Comparison of ENCODE assay signal across 8 cellular contexts in the genomic region with DNA sequence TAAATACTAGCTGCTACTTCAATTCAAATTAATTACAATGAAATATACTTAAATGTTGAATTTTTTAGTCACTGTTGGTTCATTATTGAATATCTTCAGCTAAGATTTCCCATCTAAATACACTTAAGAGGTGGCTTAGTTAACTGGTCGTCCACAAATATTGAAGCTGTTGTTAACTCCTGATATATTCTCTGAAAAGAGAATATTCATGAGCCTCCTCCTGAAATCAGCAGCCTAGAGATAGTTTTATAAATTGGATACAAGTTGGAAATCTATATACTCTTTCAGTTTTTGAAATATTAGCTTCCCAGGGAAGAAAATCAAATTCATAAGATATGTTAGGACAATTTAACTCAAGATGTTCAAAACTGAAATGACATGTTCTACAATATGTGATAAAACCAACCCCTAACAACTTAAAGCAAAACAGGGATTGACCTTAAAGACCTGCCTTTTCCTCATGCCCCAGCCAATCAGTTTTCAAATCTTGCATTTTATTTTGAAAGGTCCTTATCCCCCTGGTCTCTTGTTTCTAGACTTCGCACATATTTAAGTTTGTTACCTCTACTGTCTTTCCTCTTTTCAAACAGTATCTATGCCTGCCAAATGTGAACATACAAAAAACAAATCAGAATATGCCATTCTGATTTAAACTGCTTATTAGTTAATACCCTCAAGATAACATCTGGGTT.
A peak's percentile ranks its signal among the peaks of the same experiment; 100 is the strongest.
DNase-seq lines count a peak whose midpoint lies in the region; ATAC-seq, FAIRE-seq and TF ChIP-seq lines count a peak whose summit lies in the region.
"Not testable (repeated sequence)": the region's sequence is repeated elsewhere in the genome, so short reads cannot be mapped to it uniquely, and the experiment has no call there.

No MANE protein-coding gene starts in this region.

- peaks cover 11% of the 10 kb centered on the region; the same call in 2 of the 3 replicates for H3K36me3 Mint-ChIP-seq in GM23338 (ENCODE audit: low read depth)
- not testable (repeated sequence) for H3K36me3 Mint-ChIP-seq in activated B cell treated with CpG ODN at 0.5 μM for 24 hours (ENCODE audit: low read depth); activated T-cell treated with anti-CD3 and anti-CD28 coated beads, Interleukin-2, amount 50 U/mL, for 72 hours (ENCODE audit: insufficient read depth in 2 of 2); astrocyte (ENCODE audit: low read depth, unreplicated experiment); natural killer cell; stimulated activated naive B cell treated with anti-CD40 and anti-IgM and Interleukin-4, amounts not matched to agents 10 μg/mL and 1 μg/mL and 100 μg/mL, for 72 hours

- not testable (repeated sequence) for H3K9me2 ChIP-seq in GM23338 (ENCODE audit: insufficient read depth)

- not testable (repeated sequence) for TF ChIP-seq POLR2A in endothelial cell of umbilical vein (IDR thresholded peaks at IDR 0.05; ENCODE audit: low read depth, low read length)

- H3K36me3 ChIP-seq in A673 (ENCODE audit: insufficient read depth, low read length, poor library complexity, severe bottlenecking); GM23338 (ENCODE audit: insufficient read depth); astrocyte (ENCODE audit: insufficient read depth, low read length); endothelial cell of umbilical vein (ENCODE audit: control insufficient read depth in 2 of 2, extremely low read depth in 1 of 2, insufficient read depth in 2 of 2, low read length in 2 of 2): not testable (repeated sequence)

- FAIRE-seq in astrocyte (lab: Jason Lieb, UNC); endothelial cell of umbilical vein (lab: Jason Lieb, UNC): not testable (repeated sequence)

- H3K4me1 ChIP-seq in A673 (ENCODE audit: insufficient read depth, low read length, poor library complexity, severe bottlenecking) = peaks cover 17% of the 10 kb centered on the region
- not testable (repeated sequence) for H3K4me1 ChIP-seq in GM23338 (ENCODE audit: insufficient read depth); astrocyte (ENCODE audit: insufficient read depth, low read length); endothelial cell of umbilical vein (ENCODE audit: control insufficient read depth, extremely low read depth, insufficient read depth, low read length)

- H3K9me3 ChIP-seq in A673 (ENCODE audit: low read depth, low read length, poor library complexity, severe bottlenecking); astrocyte (ENCODE audit: insufficient read depth, low read depth, low read length); endothelial cell of umbilical vein (replicated peaks; ENCODE audit: control insufficient read depth, insufficient read depth, low read length): not testable (repeated sequence)

- not testable (repeated sequence) for H3K27ac Mint-ChIP-seq in GM23338; astrocyte (ENCODE audit: unreplicated experiment)
- H3K27ac Mint-ChIP-seq in activated B cell treated with CpG ODN at 0.5 μM for 24 hours (peak overlapping the region; percentile 90), natural killer cell (peak overlapping the region in 1 of 2 donors; percentile 70)
- peak overlapping the region; percentile 96 for H3K27ac Mint-ChIP-seq in activated T-cell treated with anti-CD3 and anti-CD28 coated beads, Interleukin-2, amount 50 U/mL, for 72 hours
- H3K27ac Mint-ChIP-seq in stimulated activated naive B cell treated with anti-CD40 and anti-IgM and Interleukin-4, amounts not matched to agents 10 μg/mL and 1 μg/mL and 100 μg/mL, for 72 hours = peak overlapping the region; percentile 95

- not testable (repeated sequence) for H3K4me3 ChIP-seq in A673 (ENCODE audit: low read depth, low read length, poor library complexity, severe bottlenecking); GM23338; astrocyte (ENCODE audit: insufficient read depth, low read depth, low read length); endothelial cell of umbilical vein (replicated peaks in 1 of 3; ENCODE audit: insufficient read depth in 1 of 3, low read depth in 1 of 3, low read length in 3 of 3)

- peaks cover 23% of the 10 kb centered on the region for H3K9me3 Mint-ChIP-seq in GM23338
- H3K9me3 Mint-ChIP-seq in activated B cell treated with CpG ODN at 0.5 μM for 24 hours; activated T-cell treated with anti-CD3 and anti-CD28 coated beads, Interleukin-2, amount 50 U/mL, for 72 hours; astrocyte (ENCODE audit: unreplicated experiment); natural killer cell; stimulated activated naive B cell treated with anti-CD40 and anti-IgM and Interleukin-4, amounts not matched to agents 10 μg/mL and 1 μg/mL and 100 μg/mL, for 72 hours: not testable (repeated sequence)

- BruUV-seq in A673 (replicated peaks; lab: Mats Ljungman, UMichigan); endothelial cell of umbilical vein (replicated peaks; lab: Mats Ljungman, UMichigan): not testable (repeated sequence)

- TF ChIP-seq CTCF in A673 (conservative IDR thresholded peaks at IDR 0.05; ENCODE audit: low read depth, low read length); GM23338 (conservative IDR thresholded peaks at IDR 0.05; ENCODE audit: low read depth in 2 of 2); activated B cell treated with CpG ODN at 0.5 μM for 24 hours (IDR thresholded peaks at IDR 0.05); astrocyte (IDR thresholded peaks at IDR 0.05; ENCODE audit: insufficient read depth, low read depth, low read length); endothelial cell of umbilical vein (IDR thresholded peaks at IDR 0.05; ENCODE audit: extremely low read depth in 1 of 2, insufficient read depth in 1 of 2, low read depth in 1 of 2, low read length in 2 of 2); natural killer cell (IDR thresholded peaks at IDR 0.05): not testable (repeated sequence)

- not testable (repeated sequence) for H3K9ac ChIP-seq in astrocyte (ENCODE audit: low read length); endothelial cell of umbilical vein (replicated peaks; ENCODE audit: extremely low read depth, insufficient read depth, low read length)

- not testable (repeated sequence) for H3K27ac ChIP-seq in A673 (ENCODE audit: low read depth, low read length, poor library complexity, severe bottlenecking); GM23338 (ENCODE audit: low read depth); astrocyte (ENCODE audit: low read depth, low read length); endothelial cell of umbilical vein (ENCODE audit: insufficient read depth, low read depth, low read length)

- not testable (repeated sequence) for ATAC-seq in GM23338; activated B cell treated with CpG ODN at 0.5 μM for 24 hours (ENCODE audit: low read depth); activated T-cell treated with anti-CD3 and anti-CD28 coated beads, Interleukin-2, amount 50 U/mL, for 72 hours (replicated peaks in 1 of 2); natural killer cell; stimulated activated naive B cell treated with anti-CD40 and anti-IgM and Interleukin-4, amounts not matched to agents 10 μg/mL and 1 μg/mL and 100 μg/mL, for 72 hours (replicated peaks)

- H3K27me3 ChIP-seq in A673 (replicated peaks; ENCODE audit: insufficient read depth, low read depth, low read length, poor library complexity) = peaks cover 37% of the 10 kb centered on the region
- H3K27me3 ChIP-seq in GM23338 (ENCODE audit: insufficient read depth) = peaks cover 61% of the 10 kb centered on the region
- not testable (repeated sequence) for H3K27me3 ChIP-seq in astrocyte (ENCODE audit: insufficient read depth, low read length)
- peaks cover 4 to 19% of the 10 kb centered on the region in 2 experiments for H3K27me3 ChIP-seq in endothelial cell of umbilical vein (ENCODE audit: control insufficient read depth in 2 of 2, insufficient read depth in 2 of 2, low read length in 2 of 2)

- H4K20me1 ChIP-seq in GM23338 (replicated peaks; ENCODE audit: insufficient read depth); astrocyte (ENCODE audit: insufficient read depth, low read length); endothelial cell of umbilical vein (replicated peaks; ENCODE audit: control insufficient read depth, extremely low read depth, insufficient read depth, low read length): not testable (repeated sequence)

- H3K79me2 ChIP-seq in GM23338 (replicated peaks; ENCODE audit: insufficient read depth); astrocyte (ENCODE audit: insufficient read depth, low read length); endothelial cell of umbilical vein (ENCODE audit: control insufficient read depth, insufficient read depth, low read length): not testable (repeated sequence)

- POLR2A ChIA-PET in A673 (lab: Charles Lee; ENCODE audit: low non-redundant PET); activated B cell treated with CpG ODN at 0.5 μM for 24 hours (lab: Charles Lee); endothelial cell of umbilical vein (lab: Charles Lee): not testable (repeated sequence)

- H3F3A ChIP-seq in GM23338 (replicated peaks; ENCODE audit: low read depth) = not testable (repeated sequence)

- CTCF ChIA-PET in A673 (lab: Charles Lee); activated B cell treated with CpG ODN at 0.5 μM for 24 hours (lab: Charles Lee): not testable (repeated sequence)
- CTCF ChIA-PET in endothelial cell of umbilical vein (lab: Charles Lee) = interaction anchor here (1.1 to 1.2 kb wide), 2 partner anchors 1150 to 1153 kb away, joined by 3 to 4 read pairs; no protein-coding TSS in a partner anchor

- H3K27me3 Mint-ChIP-seq in GM23338 (ENCODE audit: insufficient read depth, low read depth, poor library complexity) (peaks cover 14% of the 10 kb centered on the region), activated B cell treated with CpG ODN at 0.5 μM for 24 hours (peaks cover 10% of the 10 kb centered on the region), natural killer cell (ENCODE audit: low read depth in 2 of 2) (peaks cover 11 to 15% of the 10 kb centered on the region in 2 donors)
- H3K27me3 Mint-ChIP-seq in activated T-cell treated with anti-CD3 and anti-CD28 coated beads, Interleukin-2, amount 50 U/mL, for 72 hours (ENCODE audit: low read depth) = peaks cover 19% of the 10 kb centered on the region
- H3K27me3 Mint-ChIP-seq in astrocyte (ENCODE audit: low read depth, unreplicated experiment) = not testable (repeated sequence)
- H3K27me3 Mint-ChIP-seq in stimulated activated naive B cell treated with anti-CD40 and anti-IgM and Interleukin-4, amounts not matched to agents 10 μg/mL and 1 μg/mL and 100 μg/mL, for 72 hours = peaks cover 14 to 35% of the 10 kb centered on the region in 2 donors

- DNase-seq in A673 (ENCODE audit: low spot score) = peak; percentile 0
- DNase-seq in GM23338 (ENCODE audit: low spot score); activated B cell treated with CpG ODN at 0.5 μM for 24 hours; activated T-cell treated with anti-CD3 and anti-CD28 coated beads, Interleukin-2, amount 50 U/mL, for 72 hours; astrocyte (ENCODE audit: low read depth); natural killer cell; stimulated activated naive B cell treated with anti-CD40 and anti-IgM and Interleukin-4, amounts not matched to agents 10 μg/mL and 1 μg/mL and 100 μg/mL, for 72 hours: not testable (repeated sequence)
- DNase-seq in endothelial cell of umbilical vein (ENCODE audit: low read depth, low spot score) = peak; percentile 15

- not testable (repeated sequence) for H3K9me1 ChIP-seq in endothelial cell of umbilical vein (replicated peaks; ENCODE audit: control insufficient read depth, extremely low read depth, insufficient read depth, low read length)

- dilution Hi-C loops in endothelial cell of umbilical vein (cut with MboI; ENCODE audit: extremely low pct_ligation_motif_present, low sequenced_read_pairs) = not testable (repeated sequence)

- not testable (repeated sequence) for H3K4me2 ChIP-seq in GM23338; astrocyte (ENCODE audit: low read length); endothelial cell of umbilical vein (ENCODE audit: insufficient read depth, low read length)

- intact Hi-C loops in A673 (cut with micrococcal nuclease; ENCODE audit: unreplicated experiment); activated B cell treated with CpG ODN at 0.5 μM for 24 hours (cut with micrococcal nuclease); endothelial cell of umbilical vein (cut with micrococcal nuclease); natural killer cell (cut with micrococcal nuclease): not testable (repeated sequence)

- not testable (repeated sequence) for H3K4me3 Mint-ChIP-seq in GM23338
- H3K4me3 Mint-ChIP-seq in activated B cell treated with CpG ODN at 0.5 μM for 24 hours = peak overlapping the region; percentile 86
- peak overlapping the region; percentile 72 to 77 for H3K4me3 Mint-ChIP-seq in activated T-cell treated with anti-CD3 and anti-CD28 coated beads, Interleukin-2, amount 50 U/mL, for 72 hours
- H3K4me3 Mint-ChIP-seq in astrocyte (ENCODE audit: unreplicated experiment) = peak overlapping the region; percentile 79
- H3K4me3 Mint-ChIP-seq in natural killer cell = peak overlapping the region; percentile 84
- H3K4me3 Mint-ChIP-seq in stimulated activated naive B cell treated with anti-CD40 and anti-IgM and Interleukin-4, amounts not matched to agents 10 μg/mL and 1 μg/mL and 100 μg/mL, for 72 hours = peak overlapping the region; percentile 76 to 78

- not testable (repeated sequence) for H2AFZ ChIP-seq in GM23338; astrocyte (ENCODE audit: low read depth, low read length); endothelial cell of umbilical vein (ENCODE audit: low read depth, low read length)

- H3K4me1 Mint-ChIP-seq in GM23338; activated B cell treated with CpG ODN at 0.5 μM for 24 hours; activated T-cell treated with anti-CD3 and anti-CD28 coated beads, Interleukin-2, amount 50 U/mL, for 72 hours (ENCODE audit: low read depth); astrocyte (ENCODE audit: low read depth, unreplicated experiment); natural killer cell: not testable (repeated sequence)
- peaks cover 5 to 16% of the 10 kb centered on the region in 2 donors for H3K4me1 Mint-ChIP-seq in stimulated activated naive B cell treated with anti-CD40 and anti-IgM and Interleukin-4, amounts not matched to agents 10 μg/mL and 1 μg/mL and 100 μg/mL, for 72 hours
